Comparison of ENCODE assay signal across 24 cellular contexts in genomic region chr4:80465238-80465637, GRCh38.
A peak's percentile ranks its signal among the peaks of the same experiment; 100 is the strongest.
DNase-seq lines count a peak whose midpoint lies in the region; ATAC-seq, FAIRE-seq and TF ChIP-seq lines count a peak whose summit lies in the region.
"Had no signal": no experiment of that assay in that cellular context is flagged by ENCODE, and none has a peak within 500 bp of the region (broad histone marks: within the 10 kb centered on the region; RNA-seq: fewer than 3 reads in every experiment).

No MANE protein-coding gene starts in this region.

- H4K20me1 ChIP-seq in IMR-90 (ENCODE audit: insufficient read depth, low read length), result no peaks in the 10 kb centered on the region
- H4K20me1 ChIP-seq: BLaER1 treated with 17β-estradiol and CSF1 and Interleukin-3, amounts not matched to agents 10 nM and 100 nM had no signal

- no peak overlapping the region for H3K27ac Mint-ChIP-seq in activated CD8-positive, alpha-beta T cell treated with anti-CD3 and anti-CD28 coated beads for 36 hours
- H3K27ac Mint-ChIP-seq: IgD-negative memory B cell had no signal

- no peak for TF ChIP-seq RAD21 in IMR-90 (IDR thresholded peaks at IDR 0.05; ENCODE audit: low read length)

- H3K4me1 Mint-ChIP-seq in activated CD8-positive, alpha-beta T cell treated with anti-CD3 and anti-CD28 coated beads for 36 hours (ENCODE audit: low read depth), result peaks cover 10% of the 10 kb centered on the region

- no peak for TF ChIP-seq POLR2A in IMR-90 (IDR thresholded peaks at IDR 0.05; ENCODE audit: low read depth, low read length)

- in situ Hi-C loops in IMR-90 (cut with MboI; ENCODE audit: low sequenced_read_pairs), result no loop called here

- H3K56ac ChIP-seq in IMR-90 (ENCODE audit: extremely low read depth, insufficient read depth, low read length), result no peak overlapping the region

- ATAC-seq in IMR-90 (ENCODE audit: low read depth) (peak; percentile 53), HG03342 (IDR thresholded peaks at IDR 0.05; ENCODE audit: unreplicated experiment) (no peak)
- no peak for ATAC-seq in activated CD8-positive, alpha-beta T cell treated with anti-CD3 and anti-CD28 coated beads for 36 hours

- no peak overlapping the region; the same call in 1 of the 2 replicates for H3K23ac ChIP-seq in IMR-90 (ENCODE audit: low read depth, low read length)

- H3K9me1 ChIP-seq in IMR-90 (ENCODE audit: insufficient read depth, low read length), result no peaks in the 10 kb centered on the region; the same call in 1 of the 2 replicates

- H3K18ac ChIP-seq in IMR-90 (ENCODE audit: low read depth, low read length), result peak overlapping the region; percentile 32; the same call in 1 of the 2 replicates

- H3K9me3 Mint-ChIP-seq in activated CD8-positive, alpha-beta T cell treated with anti-CD3 and anti-CD28 coated beads for 36 hours, result peaks cover 3% of the 10 kb centered on the region
- H3K9me3 Mint-ChIP-seq: CD8-positive, alpha-beta memory T cell; IgD-negative memory B cell had no signal

- peak overlapping the region; percentile 25; the same call in 1 of the 2 replicates for H3K4ac ChIP-seq in IMR-90 (ENCODE audit: low read depth, low read length)

- dilution Hi-C loops in IMR-90 (cut with HindIII; ENCODE audit: low sequenced_read_pairs, unreplicated experiment), result no loop called here

- no CpG with 5 or more reads among the region's 1 CpG for WGBS in IMR-90 (ENCODE audit: extremely low coverage in 2 of 2, insufficient read length in 1 of 2), 2 experiments
- WGBS in small intestine, 3 donors, result 95 to 100% (median 100%) methylated on average over 1 of the region's 1 CpG

- H3K36me3 Mint-ChIP-seq in activated CD8-positive, alpha-beta T cell treated with anti-CD3 and anti-CD28 coated beads for 36 hours (ENCODE audit: low read depth), result no peaks in the 10 kb centered on the region
- H3K36me3 Mint-ChIP-seq: IgD-negative memory B cell had no signal

- H3K27me3 Mint-ChIP-seq in activated CD8-positive, alpha-beta T cell treated with anti-CD3 and anti-CD28 coated beads for 36 hours, result no peaks in the 10 kb centered on the region
- H3K27me3 Mint-ChIP-seq: CD8-positive, alpha-beta memory T cell; IgD-negative memory B cell had no signal

- H2BK120ac ChIP-seq in IMR-90 (ENCODE audit: low read depth, low read length), result peak overlapping the region; percentile 38

- H2AK5ac ChIP-seq in IMR-90 (ENCODE audit: low read depth, low read length), result no peak overlapping the region

- no peak overlapping the region for H2BK15ac ChIP-seq in IMR-90 (ENCODE audit: low read depth, low read length)

- H2BK20ac ChIP-seq in IMR-90 (ENCODE audit: low read depth, low read length), result peak overlapping the region; percentile 29; the same call in 1 of the 2 replicates

- POLR2A ChIA-PET in IMR-90 (lab: Charles Lee; ENCODE audit: unreplicated experiment), result no interaction called here
- POLR2A ChIA-PET in activated CD8-positive, alpha-beta T cell treated with anti-CD3 and anti-CD28 coated beads for 36 hours (lab: Charles Lee), result no interaction called here

- no peaks in the 10 kb centered on the region for H3K79me1 ChIP-seq in IMR-90 (ENCODE audit: low read depth in 1 of 2, low read length in 2 of 2)

- no peak overlapping the region for H3K9ac ChIP-seq in IMR-90 (ENCODE audit: low read depth, low read length)
- H3K9ac ChIP-seq: BLaER1 treated with 17β-estradiol and CSF1 and Interleukin-3, amounts not matched to agents 10 nM and 100 nM had no signal

- no peaks in the 10 kb centered on the region for H3K9me3 ChIP-seq in IMR-90 (ENCODE audit: control insufficient read depth, insufficient read depth, low read length)
- no peaks in the 10 kb centered on the region for H3K9me3 ChIP-seq in small intestine (ENCODE audit: control insufficient read depth, low read depth)
- H3K9me3 ChIP-seq in tibial artery, result no peaks in the 10 kb centered on the region

- no TSS peak for BruUV-seq in IMR-90 (replicated peaks; lab: Mats Ljungman, UMichigan)

- H4K5ac ChIP-seq in IMR-90 (ENCODE audit: low read depth, low read length), result no peak overlapping the region

- TF ChIP-seq CTCF in AG10803 (conservative IDR thresholded peaks at IDR 0.05; ENCODE audit: low read length) (no peak), IMR-90 (conservative IDR thresholded peaks at IDR 0.05; ENCODE audit: low read depth, low read length) (no peak), bronchial epithelial cell (IDR thresholded peaks at IDR 0.05; ENCODE audit: insufficient read depth, low read length, severe bottlenecking) (no peak), tibial artery (IDR thresholded peaks at IDR 0.05) (no peak)
- no peak for TF ChIP-seq CTCF in activated CD8-positive, alpha-beta T cell treated with anti-CD3 and anti-CD28 coated beads for 36 hours (IDR thresholded peaks at IDR 0.05)

- H3K27me3 ChIP-seq in IMR-90 (ENCODE audit: control insufficient read depth, insufficient read depth, low read length) (no peaks in the 10 kb centered on the region), bronchial epithelial cell (ENCODE audit: control insufficient read depth, insufficient read depth, low read length) (no peaks in the 10 kb centered on the region), small intestine (ENCODE audit: control insufficient read depth in 2 of 2, insufficient read depth in 2 of 2, low read length in 2 of 2) (no peaks in the 10 kb centered on the region), tibial artery (no peaks in the 10 kb centered on the region)
- H3K27me3 ChIP-seq: BLaER1 treated with 17β-estradiol and CSF1 and Interleukin-3, amounts not matched to agents 10 nM and 100 nM had no signal

- H2BK5ac ChIP-seq in IMR-90 (ENCODE audit: low read depth, low read length, poor library complexity, severe bottlenecking), result peak overlapping the region; percentile 46

- CTCF ChIA-PET in IMR-90 (lab: Yijun Ruan, JAX), result no interaction called here
- CTCF ChIA-PET in activated CD8-positive, alpha-beta T cell treated with anti-CD3 and anti-CD28 coated beads for 36 hours (lab: Charles Lee), result no interaction called here

- no peak overlapping the region for H2AK9ac ChIP-seq in IMR-90 (replicated peaks; ENCODE audit: low read depth, low read length, poor library complexity)

- no peaks in the 10 kb centered on the region for H3K36me3 ChIP-seq in IMR-90 (ENCODE audit: control insufficient read depth, insufficient read depth, low read length)
- no peaks in the 10 kb centered on the region for H3K36me3 ChIP-seq in bronchial epithelial cell (ENCODE audit: control insufficient read depth, insufficient read depth, low read length)
- no peaks in the 10 kb centered on the region for H3K36me3 ChIP-seq in small intestine (ENCODE audit: control insufficient read depth in 2 of 2, insufficient read depth in 2 of 2, low read length in 2 of 2)
- H3K36me3 ChIP-seq in tibial artery, result no peaks in the 10 kb centered on the region
- H3K36me3 ChIP-seq: BLaER1 treated with 17β-estradiol and CSF1 and Interleukin-3, amounts not matched to agents 10 nM and 100 nM had no signal

- peak; percentile 28 for DNase-seq in AG10803 (ENCODE audit: low read depth)
- DNase-seq in IMR-90, result peak; percentile 26
- peak; percentile 15 for DNase-seq in bronchial epithelial cell (ENCODE audit: low read depth)
- DNase-seq in kidney tubule cell (ENCODE audit: low spot score), result peak; percentile 39
- DNase-seq in small intestine, result no peak
- no peak for DNase-seq in tibial artery
- no peak for DNase-seq in activated CD8-positive, alpha-beta T cell treated with anti-CD3 and anti-CD28 coated beads for 36 hours
- DNase-seq: CD8-positive, alpha-beta memory T cell; DMS79; Kasumi-1; NCI-H1105; NCI-H187; NCI-H2107; NCI-H510A; NCI-H774 had no signal

- H3K4me2 ChIP-seq in IMR-90 (ENCODE audit: low read depth, low read length), result no peak overlapping the region; the same call in 1 of the 2 replicates
- H3K4me2 ChIP-seq: BLaER1 treated with 17β-estradiol and CSF1 and Interleukin-3, amounts not matched to agents 10 nM and 100 nM; PC-9 had no signal

- H2AFZ ChIP-seq in IMR-90 (replicated peaks; ENCODE audit: low read length, poor library complexity), result no peak overlapping the region
- H2AFZ ChIP-seq: PC-9 had no signal

- peak overlapping the region; percentile 32; the same call in 1 of the 2 replicates for H4K91ac ChIP-seq in IMR-90 (ENCODE audit: insufficient read depth, low read depth, low read length)

- H3K4me3 Mint-ChIP-seq in activated CD8-positive, alpha-beta T cell treated with anti-CD3 and anti-CD28 coated beads for 36 hours, result no peak overlapping the region
- H3K4me3 Mint-ChIP-seq: CD8-positive, alpha-beta memory T cell; IgD-negative memory B cell had no signal

- no peak for FAIRE-seq in bronchial epithelial cell (lab: Jason Lieb, UNC)
- no peak for FAIRE-seq in small intestine (lab: Jason Lieb, UNC)
- FAIRE-seq: D721Med, GM12892, GM18507 had no signal

- H3K27ac ChIP-seq in IMR-90 (ENCODE audit: insufficient read depth, low read length) (no peak overlapping the region; the same call in 1 of the 2 replicates), small intestine (ENCODE audit: low read depth in 1 of 2, low read length in 1 of 2) (no peak overlapping the region), tibial artery (no peak overlapping the region)
- H3K27ac ChIP-seq: BLaER1 treated with 17β-estradiol and CSF1 and Interleukin-3, amounts not matched to agents 10 nM and 100 nM; HL-60; PC-9; RWPE1 had no signal

- no peak overlapping the region for H4K8ac ChIP-seq in IMR-90 (ENCODE audit: low read depth in 2 of 2, low read length in 2 of 2)

- H3K4me1 ChIP-seq in IMR-90 (ENCODE audit: control insufficient read depth, insufficient read depth, low read length) (peaks cover 6% of the 10 kb centered on the region; the same call in 1 of the 2 replicates), small intestine (ENCODE audit: control insufficient read depth in 2 of 2, insufficient read depth in 1 of 2, low read depth in 1 of 2, low read length in 1 of 2) (no peaks in the 10 kb centered on the region), tibial artery (no peaks in the 10 kb centered on the region)

- H3K14ac ChIP-seq in IMR-90 (replicated peaks; ENCODE audit: low read depth, low read length), result no peak overlapping the region

- intact Hi-C loops in IMR-90 (cut with micrococcal nuclease), result loop anchor here (2.0 kb wide), 1 partner anchor 18 kb away; no protein-coding TSS in a partner anchor
- intact Hi-C loops in tibial artery (cut with DNase I; ENCODE audit: low total_unique reads), result no loop called here
- intact Hi-C loops in activated CD8-positive, alpha-beta T cell treated with anti-CD3 and anti-CD28 coated beads for 36 hours (cut with micrococcal nuclease), result no loop called here

- no peak overlapping the region for H3K4me3 ChIP-seq in AG10803 (ENCODE audit: low read length)
- no peak overlapping the region for H3K4me3 ChIP-seq in IMR-90 (ENCODE audit: insufficient read depth, low read depth, low read length)
- H3K4me3 ChIP-seq in bronchial epithelial cell (ENCODE audit: low read depth, low read length), result no peak overlapping the region
- no peak overlapping the region for H3K4me3 ChIP-seq in small intestine (ENCODE audit: low read depth in 1 of 2, low read length in 2 of 2)
- H3K4me3 ChIP-seq in tibial artery, result no peak overlapping the region
- H3K4me3 ChIP-seq: BLaER1 treated with 17β-estradiol and CSF1 and Interleukin-3, amounts not matched to agents 10 nM and 100 nM; PC-9 had no signal

TF ChIP-seq in IMR-90, 13 proteins besides CTCF, POLR2A, EP300 and RAD21 (continues in another document):
- TF ChIP-seq FOS (IDR thresholded peaks at IDR 0.05; ENCODE audit: low read depth, low read length) (no peak), MXI1 (IDR thresholded peaks at IDR 0.05; ENCODE audit: borderline replicate concordance, low read depth, low read length) (no peak), BHLHE40 (IDR thresholded peaks at IDR 0.05; ENCODE audit: low read depth, low read length) (no peak)

Comparison
In these comparisons a context has a peak if more than half of its experiments do, and no peak if none do; other contexts are left out.
1. DNase-seq: peak in AG10803 (single experiment), IMR-90 (single experiment), bronchial epithelial cell (single experiment) and kidney tubule cell (single experiment); none in small intestine (single experiment), tibial artery (0 of 2) and activated CD8-positive, alpha-beta T cell treated with anti-CD3 and anti-CD28 coated beads for 36 hours (single experiment).